ENCODE assay signal across 22 cellular contexts in the genomic region with DNA sequence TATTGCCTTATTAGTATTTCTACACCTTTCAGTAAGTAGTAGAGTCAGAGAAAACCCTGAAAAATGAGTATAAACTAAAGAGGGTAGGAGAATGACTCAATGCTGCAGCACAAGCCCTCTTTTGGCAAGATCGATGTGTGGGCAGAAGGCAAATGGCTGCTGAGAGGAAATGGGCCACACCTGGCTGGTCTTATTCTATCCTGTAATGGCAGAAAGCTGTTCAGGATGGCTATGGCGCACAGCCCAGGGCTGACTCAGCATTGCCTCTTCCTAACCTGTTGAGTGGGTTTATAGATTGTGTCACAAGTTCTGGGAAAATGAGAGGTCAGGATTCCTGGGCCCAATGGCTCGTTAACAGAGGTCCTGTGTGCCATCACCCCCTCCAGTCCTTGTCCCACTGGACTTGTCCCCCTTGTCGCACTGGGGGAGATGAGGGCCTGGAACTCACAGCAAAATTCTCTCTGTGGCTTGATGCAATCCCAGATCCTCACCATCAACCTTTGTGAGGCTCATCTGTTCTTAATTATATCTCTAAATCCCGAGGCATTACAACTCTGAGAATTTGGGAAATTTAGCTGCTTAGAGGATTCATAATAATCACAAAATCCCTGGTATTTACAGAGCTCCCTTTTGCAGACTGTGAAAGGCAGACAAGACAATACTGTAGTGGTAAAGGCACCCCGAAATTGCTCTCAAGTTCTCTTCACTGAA. TPM values are rescaled to one million over a fixed set of nuclear protein-coding genes. Genes with fewer than 3 reads are reported as not detected.
DNase-seq lines count a peak whose midpoint lies in the region; TF ChIP-seq lines count a peak whose summit lies in the region.
"Had no signal": no experiment of that assay in that cellular context is flagged by ENCODE, and none has a peak within 500 bp of the region (broad histone marks: within the 10 kb centered on the region; RNA-seq: fewer than 3 reads in every experiment).

No MANE protein-coding gene starts in this region.

- no peak overlapping the region for H2AFZ ChIP-seq in SK-N-SH (ENCODE audit: low read depth)
- H2AFZ ChIP-seq: parathyroid adenoma had no signal

- H3K4me1 ChIP-seq in SK-N-SH (ENCODE audit: control insufficient read depth in 1 of 2, insufficient read depth in 2 of 2, low read depth in 1 of 2, low read length in 1 of 2) = peaks cover 0 to 13% of the 10 kb centered on the region in 2 experiments; a peak in 1 of 4 replicates
- H3K4me1 ChIP-seq: breast epithelium, parathyroid adenoma, SJCRH30 had no signal

- POLR2A ChIA-PET in SK-N-SH (lab: Yijun Ruan, JAX) = no interaction called here

- H3K36me3 ChIP-seq in SK-N-SH (replicated peaks in 1 of 2; ENCODE audit: control insufficient read depth in 1 of 2, insufficient read depth in 2 of 2, low read length in 1 of 2) = no peaks in the 10 kb centered on the region
- H3K36me3 ChIP-seq: breast epithelium, SJCRH30, tibial nerve had no signal

- CTCF ChIA-PET in SK-N-SH (lab: Yijun Ruan, JAX) = interaction anchor here (1.1 to 1.3 kb wide), 2 partner anchors 23 to 78 kb away, joined by 3 to 5 read pairs; no protein-coding TSS in a partner anchor

- TF ChIP-seq CTCF in fibroblast of mammary gland (conservative IDR thresholded peaks at IDR 0.05; ENCODE audit: control insufficient read depth, insufficient read depth, low read depth, low read length) (no peak), SK-N-SH (IDR thresholded peaks at IDR 0.05) (no peak)

- no peaks in the 10 kb centered on the region for H3K9me2 ChIP-seq in SK-N-SH

- no peak overlapping the region for H3K4me2 ChIP-seq in SK-N-SH

- WGBS in SK-N-SH (ENCODE audit: low lambda C conversion rate) = 17% methylated on average over 6 of the region's 6 CpGs

- no peaks in the 10 kb centered on the region for H3F3A ChIP-seq in SK-N-SH (replicated peaks; ENCODE audit: insufficient read depth)

- no peak for TF ChIP-seq EP300 in SK-N-SH (IDR thresholded peaks at IDR 0.05; ENCODE audit: borderline replicate concordance in 1 of 2, low read depth in 1 of 2, low read length in 1 of 2)

- H3K79me2 ChIP-seq in SK-N-SH (ENCODE audit: insufficient read depth) = no peaks in the 10 kb centered on the region
- H3K79me2 ChIP-seq: parathyroid adenoma had no signal

- TF ChIP-seq RAD21 in SK-N-SH (IDR thresholded peaks at IDR 0.05; ENCODE audit: low read length) = no peak; the same call in 1 of the 2 replicates

- H3K9me3 ChIP-seq in SK-N-SH = no peaks in the 10 kb centered on the region
- H3K9me3 ChIP-seq: breast epithelium, SJCRH30, tibial nerve had no signal

- no peaks in the 10 kb centered on the region for H3K27me3 ChIP-seq in SK-N-SH (ENCODE audit: insufficient read depth)
- H3K27me3 ChIP-seq: breast epithelium, tibial nerve had no signal

- DNase-seq in Daoy (ENCODE audit: low read depth) (peak; percentile 67), NCI-H446 (lab: John Stamatoyannopoulos, UW) (peak; percentile 47 to 87), fibroblast of mammary gland (ENCODE audit: low read depth) (peak; percentile 99), posterior cingulate gyrus (peak in 8 of 10 donors; percentile 45 to 95 (median 74)), NCI-H1105 treated with DMSO at 0.1 percent for 48 hours (lab: John Stamatoyannopoulos, UW) (no peak), NCI-H82 (lab: John Stamatoyannopoulos, UW) (no peak), SK-N-SH (no peak), NOMO-1 treated with dmso at 0.1 percent for 144 hours (lab: John Stamatoyannopoulos, UW; ENCODE audit: unreplicated experiment) (no peak)
- DNase-seq: activated CD8-positive, alpha-beta T cell treated with anti-CD3 and anti-CD28 coated beads for 36 hours; activated effector memory CD4-positive, alpha-beta T cell treated with anti-CD3 and anti-CD28 coated beads, Interleukin-2, amount 50 U/mL, for 16 hours; CD4-positive, CD25-positive, alpha-beta regulatory T cell; GDM1; glutamatergic neuron; H7; NCI-H187 treated with DMSO at 0.1 percent for 48 hours; NCI-H748 treated with DMSO at 0.1 percent for 48 hours; SJCRH30 had no signal

- H4K20me1 ChIP-seq in SK-N-SH (ENCODE audit: insufficient read depth) = no peaks in the 10 kb centered on the region

- no peak overlapping the region for H3K9ac ChIP-seq in SK-N-SH
- H3K9ac ChIP-seq: parathyroid adenoma had no signal

- intact Hi-C loops in posterior cingulate gyrus (cut with DNase I) = loop anchor here (5.0 to 10.0 kb wide), 2 partner anchors 235 to 288 kb away; a partner anchor contains a TSS

- H3K4me3 ChIP-seq in fibroblast of mammary gland (ENCODE audit: control insufficient read depth, low read depth, low read length) (no peak overlapping the region), SK-N-SH (ENCODE audit: low read depth in 2 of 2, low read length in 1 of 2) (no peak overlapping the region)
- H3K4me3 ChIP-seq: breast epithelium, SJCRH30, tibial nerve had no signal

- H3K27ac ChIP-seq in SK-N-SH (ENCODE audit: low read depth in 2 of 2, low read length in 1 of 2) = no peak overlapping the region
- H3K27ac ChIP-seq: parathyroid adenoma, SJCRH30 had no signal

TF ChIP-seq in SK-N-SH, 30 proteins besides CTCF, POLR2A, EP300 and RAD21:
- TF ChIP-seq CHD2 (IDR thresholded peaks at IDR 0.05; ENCODE audit: low read length, partially characterized antibody) = no peak

RNA-seq across cellular contexts. Expression of a gene that starts 13.2 kb away (rescaled TPM):
- not detected in 2 replicates for total RNA-seq in Daoy (2014; rRNA removed; shearing (Covaris generic))
- not detected in 2 replicates for polyA plus RNA-seq in SK-N-SH (2012; rRNA removed)
- polyA plus RNA-seq in SK-N-SH (2012; cell fraction: cytosol; rRNA removed) = not detected in 2 replicates
- not detected in 2 replicates for polyA plus RNA-seq in SK-N-SH (2012; cell fraction: nucleus; rRNA removed)
- total RNA-seq: activated CD8-positive, alpha-beta T cell treated with anti-CD3 and anti-CD28 coated beads for 36 hours; breast epithelium; CD4-positive, CD25-positive, alpha-beta regulatory T cell; H7; kidney epithelial cell; LHCN-M2; SJCRH30; tibial nerve had no signal
- polyA plus RNA-seq: CD4-positive, CD25-positive, alpha-beta regulatory T cell had no signal

Comparison
In these comparisons a context has a peak if more than half of its experiments do, and no peak if none do; other contexts are left out.
1. DNase-seq: peak in Daoy (single experiment), NCI-H446 (2 of 2), fibroblast of mammary gland (single experiment) and posterior cingulate gyrus (8 of 10); none in NCI-H1105 treated with DMSO at 0.1 percent for 48 hours (single experiment), NCI-H82 (single experiment), SK-N-SH (single experiment) and NOMO-1 treated with dmso at 0.1 percent for 144 hours (single experiment).